ENCODE assay signal across 8 cellular contexts in genomic region chr16:2428051-2428786, GRCh38. TPM values are rescaled to one million over a fixed set of nuclear protein-coding genes. Genes with fewer than 3 reads are reported as not detected.
DNase-seq lines count a peak whose midpoint lies in the region; ATAC-seq lines count a peak whose summit lies in the region.

No MANE protein-coding gene starts in this region.

- H3K4me1 ChIP-seq in Karpas-422 (ENCODE audit: low read length) (peaks cover 23% of the 10 kb centered on the region), iPS DF 6.9 (ENCODE audit: control insufficient read depth, insufficient read depth, low read length) (no peaks in the 10 kb centered on the region)

- peak overlapping the region; percentile 83 for H3K4me2 ChIP-seq in Karpas-422 (ENCODE audit: low read depth, low read length, poor library complexity, severe bottlenecking)

- peak overlapping the region; percentile 84 for H3K9ac ChIP-seq in Karpas-422 (ENCODE audit: low read length)

- H3K4me3 ChIP-seq in Karpas-422 (ENCODE audit: low read length) (peak overlapping the region; percentile 78), iPS DF 6.9 (ENCODE audit: low read length) (peak overlapping the region; percentile 40; the same call in 1 of the 2 replicates), skeletal muscle cell (ENCODE audit: low read depth, low read length) (peak overlapping the region; percentile 74)

- H3K27ac Mint-ChIP-seq in activated naive CD8-positive, alpha-beta T cell: peak overlapping the region; percentile 58

- H3K36me3 ChIP-seq in Karpas-422 (ENCODE audit: insufficient read depth, low read length): peaks cover 7% of the 10 kb centered on the region
- H3K36me3 ChIP-seq in iPS DF 6.9 (ENCODE audit: control insufficient read depth, insufficient read depth, low read length): peaks cover 6% of the 10 kb centered on the region

- no peaks in the 10 kb centered on the region for H4K20me1 ChIP-seq in Karpas-422 (ENCODE audit: insufficient read depth, low read depth, low read length)

- WGBS in iPS DF 6.9 (ENCODE audit: insufficient coverage, insufficient read length): no CpG with 5 or more reads among the region's 28 CpGs

- peak; percentile 2 for ATAC-seq in GM18519 (IDR thresholded peaks at IDR 0.05; ENCODE audit: low FRiP score, unreplicated experiment)

- H3K27me3 ChIP-seq in Karpas-422 (ENCODE audit: low read length) (no peaks in the 10 kb centered on the region), iPS DF 6.9 (ENCODE audit: control insufficient read depth, insufficient read depth, low read length) (no peaks in the 10 kb centered on the region)

- H3K27ac ChIP-seq in Karpas-422 (ENCODE audit: low read length) (no peak overlapping the region), iPS DF 6.9 (ENCODE audit: low read length) (no peak overlapping the region)

- no peaks in the 10 kb centered on the region for H3K9me3 Mint-ChIP-seq in activated naive CD8-positive, alpha-beta T cell (ENCODE audit: low read depth)

- H3K79me2 ChIP-seq in Karpas-422 (ENCODE audit: low read length): peaks cover 21% of the 10 kb centered on the region

- H3K4me1 Mint-ChIP-seq in activated naive CD8-positive, alpha-beta T cell (ENCODE audit: low read depth): peaks cover 13% of the 10 kb centered on the region

- DNase-seq in AG20443 (ENCODE audit: low spot score) (peak; percentile 50), Karpas-422 (peak; percentile 60), iPS DF 6.9 (ENCODE audit: low read depth, low spot score) (peak; percentile 13), skeletal muscle cell (ENCODE audit: low read depth) (no peak), GDM1 (lab: John Stamatoyannopoulos, UW) (no peak)
- DNase-seq in stimulated activated CD8-positive, alpha-beta memory T cell treated with anti-CD3 and anti-CD28 coated beads, Interleukin-4, amount 100 ng/mL, for 48 hours: no peak

- peak overlapping the region; percentile 77; the same call in 1 of the 2 replicates for H2AFZ ChIP-seq in Karpas-422 (ENCODE audit: low read length)

- no peaks in the 10 kb centered on the region for H3K27me3 Mint-ChIP-seq in activated naive CD8-positive, alpha-beta T cell

- H3K4me3 Mint-ChIP-seq in activated naive CD8-positive, alpha-beta T cell: peak overlapping the region; percentile 85

- H3K9me2 ChIP-seq in Karpas-422 (replicated peaks; ENCODE audit: insufficient read depth, low read length): no peaks in the 10 kb centered on the region

- no peaks in the 10 kb centered on the region for H3K36me3 Mint-ChIP-seq in activated naive CD8-positive, alpha-beta T cell

- H3K9me3 ChIP-seq in Karpas-422 (ENCODE audit: low read length): no peaks in the 10 kb centered on the region
- no peaks in the 10 kb centered on the region for H3K9me3 ChIP-seq in iPS DF 6.9 (ENCODE audit: control insufficient read depth, insufficient read depth, low read length)

RNA-seq across cellular contexts. Expression of gene CCNF, which starts 1.0 kb away (rescaled TPM):
- 13.5 and 15.1 TPM in 2 replicates for total RNA-seq in Karpas-422 (2014; rRNA removed; shearing (Covaris generic); ENCODE audit: low replicate concordance)

RNA-seq across cellular contexts. Expression of gene TEDC2, which starts 31.7 kb away (rescaled TPM):
- 6.4 and 27.7 TPM in 2 replicates for total RNA-seq in Karpas-422 (2014; rRNA removed; shearing (Covaris generic); ENCODE audit: low replicate concordance)

RNA-seq across cellular contexts. Expression of gene NTN3, which starts 42.9 kb away (rescaled TPM):
- 0.45 and 0.94 TPM in 2 replicates for total RNA-seq in Karpas-422 (2014; rRNA removed; shearing (Covaris generic); ENCODE audit: low replicate concordance)

RNA-seq across cellular contexts. Expression of gene TBC1D24, which starts 46.7 kb away (rescaled TPM):
- total RNA-seq in Karpas-422 (2014; rRNA removed; shearing (Covaris generic); ENCODE audit: low replicate concordance): 15.8 and 20.5 TPM in 2 replicates

Comparison
In these comparisons a context has a peak if more than half of its experiments do, and no peak if none do; other contexts are left out.
1. DNase-seq: peak in AG20443 (single experiment), Karpas-422 (single experiment) and iPS DF 6.9 (single experiment); none in skeletal muscle cell (single experiment), GDM1 (single experiment) and stimulated activated CD8-positive, alpha-beta memory T cell treated with anti-CD3 and anti-CD28 coated beads, Interleukin-4, amount 100 ng/mL, for 48 hours (single experiment).
2. Peak in every context shown above with its lines, with median percentiles within 50 percentile points of each other: H3K4me3 ChIP-seq.